Comparison of ENCODE assay signal across 8 cellular contexts in the genomic region with DNA sequence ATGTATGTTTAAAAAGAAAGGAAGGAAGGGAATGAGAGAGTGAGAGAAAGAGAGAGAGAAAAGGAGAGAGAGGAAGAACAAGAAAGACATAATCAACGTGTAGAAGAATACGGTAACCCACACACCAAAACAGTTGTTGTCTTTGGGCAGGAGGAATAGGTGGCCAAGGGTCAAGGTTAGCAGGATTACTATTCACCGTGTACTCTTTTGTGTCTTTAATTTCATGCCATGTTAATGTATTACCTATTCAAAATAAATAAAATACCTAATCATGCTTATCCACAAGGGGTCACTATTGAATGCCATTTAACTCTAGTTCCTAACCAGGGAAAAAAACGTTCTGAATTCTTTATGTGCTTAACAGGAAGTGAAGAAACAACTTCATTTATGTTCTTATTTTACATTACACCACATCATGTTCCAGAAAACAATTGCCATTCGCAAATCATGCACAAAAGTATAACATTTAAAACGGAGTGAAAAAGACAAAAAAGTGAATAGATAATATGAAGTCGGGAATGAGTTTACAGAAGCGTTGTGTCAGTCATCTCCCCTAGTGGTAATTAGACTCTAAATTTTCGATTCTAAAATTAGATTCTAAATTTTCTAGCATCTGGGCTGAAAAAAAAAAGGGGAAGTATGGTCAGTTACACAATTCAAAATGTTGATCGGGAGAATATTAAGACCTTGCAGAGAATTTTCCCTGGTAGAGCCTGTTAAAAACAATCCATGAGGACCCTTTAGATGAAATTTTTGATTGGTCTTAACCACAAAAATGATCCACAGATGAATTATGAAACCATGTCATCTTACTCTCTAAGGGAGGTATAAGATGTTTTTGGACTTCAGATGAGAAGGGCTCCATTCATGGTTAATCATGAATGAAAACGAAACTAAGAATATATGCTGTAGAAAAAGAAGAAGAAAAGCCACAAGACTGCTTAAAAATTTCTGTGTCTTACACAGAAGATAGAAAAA. TPM values are rescaled to one million over a fixed set of nuclear protein-coding genes. Genes with fewer than 3 reads are reported as not detected.
DNase-seq lines count a peak whose midpoint lies in the region; TF ChIP-seq lines count a peak whose summit lies in the region.

No MANE protein-coding gene starts in this region.

- in situ Hi-C loops in HAP-1 (cut with MboI; ENCODE audit: low sequenced_read_pairs): loop anchor here (25.0 kb wide), 1 partner anchor 456 kb away; the partner anchor contains the start of gene MAP1LC3C
- in situ Hi-C loops in T47D (cut with HindIII; ENCODE audit: low pct_unique_long_range_greater_than_20kb, low sequenced_read_pairs): no loop called here

- H3K79me2 ChIP-seq in OCI-LY1 (ENCODE audit: insufficient read depth, low read length): no peaks in the 10 kb centered on the region

- peaks cover 4% of the 10 kb centered on the region for H3K27me3 Mint-ChIP-seq in activated T-cell treated with anti-CD3 and anti-CD28 coated beads, Interleukin-2, amount 50 U/mL, for 24 hours
- no peaks in the 10 kb centered on the region for H3K27me3 Mint-ChIP-seq in stimulated activated naive CD8-positive, alpha-beta T cell treated with anti-CD3 and anti-CD28 coated beads, Interleukin-15, Interleukin-2, amounts not matched to agents 100 ng/mL and 50 ng/mL, for 24 hours

- peak overlapping the region; percentile 28 for H3K4me3 ChIP-seq in HAP-1
- peak overlapping the region; percentile 51 for H3K4me3 ChIP-seq in OCI-LY1 (ENCODE audit: low read depth, low read length, poor library complexity, severe bottlenecking)
- H3K4me3 ChIP-seq in kidney epithelial cell (ENCODE audit: low read depth, low read length): peak overlapping the region; percentile 36

- H3K9me3 Mint-ChIP-seq in activated T-cell treated with anti-CD3 and anti-CD28 coated beads, Interleukin-2, amount 50 U/mL, for 24 hours: no peaks in the 10 kb centered on the region
- no peaks in the 10 kb centered on the region for H3K9me3 Mint-ChIP-seq in stimulated activated naive CD8-positive, alpha-beta T cell treated with anti-CD3 and anti-CD28 coated beads, Interleukin-15, Interleukin-2, amounts not matched to agents 100 ng/mL and 50 ng/mL, for 24 hours

- H2AFZ ChIP-seq in OCI-LY1 (ENCODE audit: low read length): no peak overlapping the region

- H3K9me2 ChIP-seq in OCI-LY1 (ENCODE audit: low read depth, low read length): no peaks in the 10 kb centered on the region

- peak overlapping the region; percentile 79 for H3K4me3 Mint-ChIP-seq in activated T-cell treated with anti-CD3 and anti-CD28 coated beads, Interleukin-2, amount 50 U/mL, for 24 hours
- H3K4me3 Mint-ChIP-seq in stimulated activated naive CD8-positive, alpha-beta T cell treated with anti-CD3 and anti-CD28 coated beads, Interleukin-15, Interleukin-2, amounts not matched to agents 100 ng/mL and 50 ng/mL, for 24 hours: peak overlapping the region; percentile 90

- H3K9me3 ChIP-seq in HAP-1 (no peaks in the 10 kb centered on the region), KOPT-K1 (ENCODE audit: insufficient read depth, low read length, poor library complexity, severe bottlenecking) (no peaks in the 10 kb centered on the region), OCI-LY1 (ENCODE audit: low read length) (no peaks in the 10 kb centered on the region)

- peaks cover 20% of the 10 kb centered on the region for H3K4me1 Mint-ChIP-seq in activated T-cell treated with anti-CD3 and anti-CD28 coated beads, Interleukin-2, amount 50 U/mL, for 24 hours (ENCODE audit: low read depth)
- H3K4me1 Mint-ChIP-seq in stimulated activated naive CD8-positive, alpha-beta T cell treated with anti-CD3 and anti-CD28 coated beads, Interleukin-15, Interleukin-2, amounts not matched to agents 100 ng/mL and 50 ng/mL, for 24 hours (ENCODE audit: low read depth): peaks cover 33% of the 10 kb centered on the region

- H3K27ac ChIP-seq in KOPT-K1 (ENCODE audit: low read depth, low read length, poor library complexity, severe bottlenecking) (peak overlapping the region; percentile 51), OCI-LY1 (ENCODE audit: low read depth, low read length, poor library complexity, severe bottlenecking) (peak overlapping the region; percentile 89)

- peaks cover 2% of the 10 kb centered on the region; the same call in 1 of the 2 replicates for H3K27me3 ChIP-seq in HAP-1 (ENCODE audit: low read depth)
- no peaks in the 10 kb centered on the region for H3K27me3 ChIP-seq in OCI-LY1 (ENCODE audit: insufficient read depth, low read length)
- no peaks in the 10 kb centered on the region for H3K27me3 ChIP-seq in kidney epithelial cell (ENCODE audit: control insufficient read depth, insufficient read depth, low read length)

- no peaks in the 10 kb centered on the region for H4K20me1 ChIP-seq in OCI-LY1 (ENCODE audit: insufficient read depth, low read length)

- no peaks in the 10 kb centered on the region for H3K36me3 ChIP-seq in HAP-1 (replicated peaks)
- H3K36me3 ChIP-seq in KOPT-K1 (ENCODE audit: insufficient read depth, low read length): no peaks in the 10 kb centered on the region
- H3K36me3 ChIP-seq in OCI-LY1 (ENCODE audit: insufficient read depth, low read length): no peaks in the 10 kb centered on the region
- H3K36me3 ChIP-seq in kidney epithelial cell (ENCODE audit: control insufficient read depth, insufficient read depth, low read length): no peaks in the 10 kb centered on the region

- no peaks in the 10 kb centered on the region for H3F3A ChIP-seq in OCI-LY1 (ENCODE audit: insufficient read depth, low read length)

- DNase-seq in activated T-cell treated with anti-CD3 and anti-CD28 coated beads, Interleukin-2, amount 50 U/mL, for 24 hours: no peak
- DNase-seq in activated T-cell treated with anti-CD3 and anti-CD28 coated beads, Interleukin-2, amount 50 U/mL, for 1 hour: no peak
- DNase-seq in HAP-1 (ENCODE audit: low spot score in 2 of 2) (peak in 1 of 2 experiments; percentile 78), T47D (ENCODE audit: low read depth in 1 of 2, low spot score in 1 of 2) (peak; percentile 10 to 82), kidney epithelial cell (ENCODE audit: low read depth) (peak; percentile 39)

- peak overlapping the region; percentile 45 for H3K9ac ChIP-seq in OCI-LY1 (ENCODE audit: low read length)

- peak; percentile 68 for TF ChIP-seq CTCF in OCI-LY1 (IDR thresholded peaks at IDR 0.05; ENCODE audit: low read length)
- TF ChIP-seq CTCF in kidney epithelial cell (IDR thresholded peaks at IDR 0.05; ENCODE audit: insufficient read depth, low read length, poor library complexity, severe bottlenecking): peak; percentile 38

- H3K4me1 ChIP-seq in HAP-1 (peaks cover 4% of the 10 kb centered on the region; the same call in 1 of the 2 replicates), OCI-LY1 (ENCODE audit: insufficient read depth, low read length, severe bottlenecking) (peaks cover 31% of the 10 kb centered on the region)

- H3K27ac Mint-ChIP-seq in activated T-cell treated with anti-CD3 and anti-CD28 coated beads, Interleukin-2, amount 50 U/mL, for 24 hours: peak overlapping the region; percentile 89
- peak overlapping the region; percentile 91 for H3K27ac Mint-ChIP-seq in stimulated activated naive CD8-positive, alpha-beta T cell treated with anti-CD3 and anti-CD28 coated beads, Interleukin-15, Interleukin-2, amounts not matched to agents 100 ng/mL and 50 ng/mL, for 24 hours

- peak overlapping the region; percentile 54 for H3K4me2 ChIP-seq in OCI-LY1 (ENCODE audit: low read length)

- H3K36me3 Mint-ChIP-seq in activated T-cell treated with anti-CD3 and anti-CD28 coated beads, Interleukin-2, amount 50 U/mL, for 24 hours (ENCODE audit: low read depth): no peaks in the 10 kb centered on the region
- no peaks in the 10 kb centered on the region for H3K36me3 Mint-ChIP-seq in stimulated activated naive CD8-positive, alpha-beta T cell treated with anti-CD3 and anti-CD28 coated beads, Interleukin-15, Interleukin-2, amounts not matched to agents 100 ng/mL and 50 ng/mL, for 24 hours (ENCODE audit: low read depth)

RNA-seq across cellular contexts. Expression of gene KMO, which starts 0.7 kb away (rescaled TPM):
- total RNA-seq in kidney epithelial cell: 0.17 and 0.27 TPM in 2 replicates

RNA-seq across cellular contexts. Expression of gene FH, which starts 11.9 kb away (rescaled TPM):
- 53.6 and 65.9 TPM in 2 replicates for total RNA-seq in kidney epithelial cell

Comparison
In these comparisons a context has a peak if more than half of its experiments do, and no peak if none do; other contexts are left out.
1. DNase-seq: peak in T47D (2 of 2) and kidney epithelial cell (single experiment); none in activated T-cell treated with anti-CD3 and anti-CD28 coated beads, Interleukin-2, amount 50 U/mL, for 24 hours (single experiment) and activated T-cell treated with anti-CD3 and anti-CD28 coated beads, Interleukin-2, amount 50 U/mL, for 1 hour (single experiment).
2. Peak in every context shown above with its lines, with median percentiles within 50 percentile points of each other: H3K4me3 ChIP-seq.